1 cellular context compared by ENCODE assay signal in the genomic region with DNA sequence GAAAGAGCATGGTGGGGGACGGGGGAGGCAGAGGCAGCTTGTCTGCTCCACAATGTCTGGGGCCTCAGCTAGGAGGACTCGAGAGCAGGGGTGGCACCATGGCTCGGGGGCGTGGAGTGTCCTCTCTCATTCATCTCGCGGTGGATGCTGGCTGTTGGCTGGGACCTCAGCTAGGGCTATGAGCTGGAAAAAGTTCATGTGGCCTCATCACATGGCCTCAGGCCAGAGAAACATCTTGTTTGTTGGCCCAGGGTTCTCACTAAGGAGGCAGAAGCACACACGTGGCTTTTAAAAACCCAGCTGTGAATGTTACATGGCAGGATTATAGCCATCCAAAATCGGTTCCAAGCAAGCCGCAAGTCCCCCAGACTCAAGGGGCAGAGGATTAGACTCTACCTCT.
TF ChIP-seq lines count a peak whose summit lies in the region.

No MANE protein-coding gene starts in this region.

TF ChIP-seq in K562, 482 proteins besides CTCF, POLR2A, EP300 and RAD21:
- TF ChIP-seq ZNF778 (CRISPR knock-in tag; IDR thresholded peaks at IDR 0.05) (no peak), CHD1 (IDR thresholded peaks at IDR 0.05; ENCODE audit: low read length) (no peak), NFIC (IDR thresholded peaks at IDR 0.05) (0 out of 2 replicates have a peak, but pooled peaks have one; percentile 17), ZKSCAN1 (IDR thresholded peaks at IDR 0.05; ENCODE audit: low read depth, low read length) (no peak)
- TF ChIP-seq, protein P1, sequence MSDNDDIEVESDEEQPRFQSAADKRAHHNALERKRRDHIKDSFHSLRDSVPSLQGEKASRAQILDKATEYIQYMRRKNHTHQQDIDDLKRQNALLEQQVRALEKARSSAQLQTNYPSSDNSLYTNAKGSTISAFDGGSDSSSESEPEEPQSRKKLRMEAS (CRISPR knock-in tag; IDR thresholded peaks at IDR 0.05): peak; percentile 43; the same call in 1 of the 2 replicates
